ENCODE assay signal across 28 cellular contexts in the genomic region with DNA sequence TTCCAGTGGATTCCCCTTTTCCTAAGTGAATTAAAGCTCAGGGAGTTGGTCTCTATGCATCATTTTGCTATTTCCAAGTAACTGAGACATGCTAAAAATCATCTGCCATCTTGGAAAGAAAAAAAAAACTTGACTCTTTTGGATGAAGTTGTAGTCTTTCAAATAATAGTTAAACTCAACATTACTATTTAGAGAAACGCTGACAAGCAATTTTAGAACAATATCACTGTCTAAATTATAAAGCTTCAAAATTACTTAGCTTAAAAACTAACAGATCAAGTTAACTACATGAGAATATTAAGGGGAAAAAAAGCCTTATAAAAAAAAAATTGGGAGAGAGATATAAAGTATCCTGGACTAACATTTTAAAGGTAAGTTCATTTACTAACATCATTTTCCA.
"Had no signal": no experiment of that assay in that cellular context is flagged by ENCODE, and none has a peak within 500 bp of the region (broad histone marks: within the 10 kb centered on the region; RNA-seq: fewer than 3 reads in every experiment).

No MANE protein-coding gene starts in this region.

- H3K4me1 ChIP-seq: adrenal gland, body of pancreas, colonic mucosa had no signal

- H3K4me3 ChIP-seq: adrenal gland, body of pancreas, cardiac muscle cell, colonic mucosa had no signal

- H3K27me3 ChIP-seq: adrenal gland, body of pancreas, cardiac muscle cell, colonic mucosa had no signal

- H3K9me3 ChIP-seq: adrenal gland, body of pancreas, colonic mucosa had no signal

- DNase-seq: activated CD4-positive, alpha-beta memory T cell treated with anti-CD3 and anti-CD28 coated beads for 36 hours; activated CD4-positive, alpha-beta T cell treated with anti-CD3 and anti-CD28 coated beads for 36 hours; activated CD4-positive, alpha-beta T cell treated with anti-CD3 and anti-CD28 coated beads, Interleukin-2, amount 10 ng/mL, durations not matched to agents 24 days and 14 days; activated CD4-positive, CD25-positive, alpha-beta regulatory T cell; activated CD4-positive, CD25-positive, alpha-beta regulatory T cell treated with anti-CD3 and anti-CD28 coated beads, Interleukin-2, amount 50 U/mL, for 72 hours; activated CD8-positive, alpha-beta memory T cell treated with anti-CD3 and anti-CD28 coated beads, Interleukin-2, amount 10 ng/mL, durations not matched to agents 7 days and 5 days; activated CD8-positive, alpha-beta memory T cell treated with anti-CD3 and anti-CD28 coated beads, Interleukin-2, amount 50 U/mL, for 4 hours; activated CD8-positive, alpha-beta T cell treated with anti-CD3 and anti-CD28 coated beads, Interleukin-2, amount 10 ng/mL, durations not matched to agents 7 days and 5 days; activated effector memory CD4-positive, alpha-beta T cell treated with anti-CD3 and anti-CD28 coated beads, Interleukin-2, amount 50 U/mL, for 16 hours; activated naive CD4-positive, alpha-beta T cell treated with anti-CD3 and anti-CD28 coated beads for 36 hours; activated naive CD8-positive, alpha-beta T cell treated with anti-CD3 and anti-CD28 coated beads for 36 hours; activated naive CD8-positive, alpha-beta T cell treated with anti-CD3 and anti-CD28 coated beads, Interleukin-2, amount 50 U/mL, for 24 hours; activated T-cell treated with anti-CD3 and anti-CD28 coated beads, Interleukin-2, amount 50 U/mL, for 1 hour; activated T-cell treated with anti-CD3 and anti-CD28 coated beads, Interleukin-2, amount 50 U/mL, for 48 hours; adrenal gland; amygdala; aorta; body of pancreas; central memory CD4-positive, alpha-beta T cell; cerebellar nuclear complex; colonic mucosa; effector CD8-positive, alpha-beta T cell; foreskin fibroblast; head of caudate nucleus; T-helper 2 cell had no signal

- H3K36me3 ChIP-seq: adrenal gland, cardiac muscle cell, colonic mucosa had no signal

- H3K27ac ChIP-seq: adrenal gland, body of pancreas, cardiac muscle cell, colonic mucosa had no signal

- FAIRE-seq: endometrium, endothelial cell of umbilical vein had no signal
